Comparison of ENCODE assay signal across 12 cellular contexts in genomic region chr10:33122014-33122788, GRCh38.
A peak's percentile ranks its signal among the peaks of the same experiment; 100 is the strongest.
DNase-seq lines count a peak whose midpoint lies in the region; TF ChIP-seq lines count a peak whose summit lies in the region.
"Had no signal": no experiment of that assay in that cellular context is flagged by ENCODE, and none has a peak within 500 bp of the region (broad histone marks: within the 10 kb centered on the region; RNA-seq: fewer than 3 reads in every experiment).

No MANE protein-coding gene starts in this region.

- H3K36me3 Mint-ChIP-seq in CD8-positive, alpha-beta memory T cell: no peaks in the 10 kb centered on the region
- no peaks in the 10 kb centered on the region for H3K36me3 Mint-ChIP-seq in chondrocyte (ENCODE audit: low read depth)
- no peaks in the 10 kb centered on the region for H3K36me3 Mint-ChIP-seq in osteocyte (ENCODE audit: unreplicated experiment)

- H3K9me3 Mint-ChIP-seq in CD8-positive, alpha-beta memory T cell: no peaks in the 10 kb centered on the region
- no peaks in the 10 kb centered on the region for H3K9me3 Mint-ChIP-seq in chondrocyte (ENCODE audit: low read depth)
- no peaks in the 10 kb centered on the region for H3K9me3 Mint-ChIP-seq in osteocyte (ENCODE audit: unreplicated experiment)

- H3K9me3 ChIP-seq in CD8-positive, alpha-beta memory T cell (ENCODE audit: low read length): no peaks in the 10 kb centered on the region
- H3K9me3 ChIP-seq in suprapubic skin: no peaks in the 10 kb centered on the region

- peaks cover 81% of the 10 kb centered on the region for H3K4me1 ChIP-seq in CD8-positive, alpha-beta memory T cell (ENCODE audit: insufficient read depth, low read length)
- H3K4me1 ChIP-seq in suprapubic skin: peaks cover 19% of the 10 kb centered on the region

- TF ChIP-seq CTCF in chondrocyte (IDR thresholded peaks at IDR 0.05): no peak
- TF ChIP-seq CTCF in osteocyte (IDR thresholded peaks at IDR 0.05): no peak
- no peak for TF ChIP-seq CTCF in suprapubic skin (IDR thresholded peaks at IDR 0.05)

- WGBS in suprapubic skin: 71% methylated on average over 12 of the region's 12 CpGs

- H3K27ac Mint-ChIP-seq in CD8-positive, alpha-beta memory T cell: peak overlapping the region in 7 of 8 donors; percentile 40 to 92 (median 64)
- H3K27ac Mint-ChIP-seq in chondrocyte (ENCODE audit: unreplicated experiment): peak overlapping the region; percentile 93
- H3K27ac Mint-ChIP-seq in osteocyte (ENCODE audit: unreplicated experiment): peak overlapping the region; percentile 89

- H3K36me3 ChIP-seq in CD8-positive, alpha-beta memory T cell (ENCODE audit: insufficient read depth, low read length): no peaks in the 10 kb centered on the region
- no peaks in the 10 kb centered on the region for H3K36me3 ChIP-seq in suprapubic skin

- POLR2A ChIA-PET in CD8-positive, alpha-beta memory T cell (lab: Charles Lee): no interaction called here

- no peak for TF ChIP-seq EP300 in suprapubic skin (IDR thresholded peaks at IDR 0.05)

- H3K27me3 Mint-ChIP-seq in CD8-positive, alpha-beta memory T cell: no peaks in the 10 kb centered on the region
- H3K27me3 Mint-ChIP-seq in chondrocyte (ENCODE audit: low read depth) (no peaks in the 10 kb centered on the region), osteocyte (ENCODE audit: unreplicated experiment) (no peaks in the 10 kb centered on the region)

- H3K27ac ChIP-seq in CD8-positive, alpha-beta memory T cell (ENCODE audit: low read depth, low read length): no peak overlapping the region
- H3K27ac ChIP-seq in suprapubic skin: no peak overlapping the region

- no peak overlapping the region for H3K4me3 ChIP-seq in CD8-positive, alpha-beta memory T cell (ENCODE audit: low read length)
- H3K4me3 ChIP-seq in suprapubic skin: no peak overlapping the region
- H3K4me3 ChIP-seq: skin epidermis had no signal

- H3K4me1 Mint-ChIP-seq in CD8-positive, alpha-beta memory T cell: peaks cover 94 to 100% (median 94%) of the 10 kb centered on the region in 3 donors
- H3K4me1 Mint-ChIP-seq in chondrocyte (ENCODE audit: low read depth) (peaks cover 36% of the 10 kb centered on the region), osteocyte (ENCODE audit: unreplicated experiment) (peaks cover 41% of the 10 kb centered on the region)

- H3K27me3 ChIP-seq in CD8-positive, alpha-beta memory T cell (ENCODE audit: insufficient read depth, low read length, poor library complexity, severe bottlenecking): no peaks in the 10 kb centered on the region
- no peaks in the 10 kb centered on the region for H3K27me3 ChIP-seq in suprapubic skin

- H3K4me3 Mint-ChIP-seq in CD8-positive, alpha-beta memory T cell: peak overlapping the region in 4 of 7 donors; percentile 2 to 17 (median 8)
- peak overlapping the region; percentile 40 for H3K4me3 Mint-ChIP-seq in chondrocyte (ENCODE audit: unreplicated experiment)
- H3K4me3 Mint-ChIP-seq in osteocyte (ENCODE audit: unreplicated experiment): peak overlapping the region; percentile 54

- no peak for TF ChIP-seq POLR2A in suprapubic skin (IDR thresholded peaks at IDR 0.05)

- no peak for DNase-seq in CD8-positive, alpha-beta memory T cell
- DNase-seq in M059J (ENCODE audit: low read depth): peak; percentile 89
- peak; percentile 94 for DNase-seq in chondrocyte (ENCODE audit: low spot score)
- no peak for DNase-seq in osteocyte (ENCODE audit: extremely low spot score, unreplicated experiment)
- DNase-seq in DMS79 treated with DMSO at 0.1 percent for 48 hours (lab: John Stamatoyannopoulos, UW): no peak
- no peak for DNase-seq in NK-92 (lab: John Stamatoyannopoulos, UW; ENCODE audit: unreplicated experiment)
- DNase-seq in suprapubic skin (ENCODE audit: low spot score in 2 of 2): no peak
- no peak for DNase-seq in stimulated activated naive CD4-positive, alpha-beta T cell (lab: John Stamatoyannopoulos, UW)
- DNase-seq: activated CD8-positive, alpha-beta memory T cell treated with anti-CD3 and anti-CD28 coated beads, Interleukin-2, amount 50 U/mL, for 48 hours; effector CD8-positive, alpha-beta T cell; left cardiac atrium had no signal

- CTCF ChIA-PET in CD8-positive, alpha-beta memory T cell (lab: Charles Lee): no interaction called here

Comparison
In these comparisons a context has a peak if more than half of its experiments do, and no peak if none do; other contexts are left out.
1. DNase-seq: peak in M059J (single experiment) and chondrocyte (single experiment); none in CD8-positive, alpha-beta memory T cell (0 of 5), osteocyte (single experiment), DMS79 treated with DMSO at 0.1 percent for 48 hours (single experiment), NK-92 (single experiment), suprapubic skin (0 of 2) and stimulated activated naive CD4-positive, alpha-beta T cell (0 of 6).
2. Peak in every context shown above with its lines, with median percentiles within 50 percentile points of each other: H3K27ac Mint-ChIP-seq and H3K4me3 Mint-ChIP-seq.